8 cellular contexts compared by ENCODE assay signal in genomic region chr2:240451791-240452470, GRCh38. TPM values are rescaled to one million over a fixed set of nuclear protein-coding genes. Genes with fewer than 3 reads are reported as not detected.
DNase-seq lines count a peak whose midpoint lies in the region; ATAC-seq, FAIRE-seq and TF ChIP-seq lines count a peak whose summit lies in the region.

No MANE protein-coding gene starts in this region.

- no peak for TF ChIP-seq RAD21 in HCT116 (IDR thresholded peaks at IDR 0.05; ENCODE audit: low read depth)

- H3K4me3 ChIP-seq in HCT116 (replicated peaks in 1 of 2; ENCODE audit: low read depth in 1 of 2, low read length in 2 of 2) (peak overlapping the region; percentile 28 to 49), astrocyte of the spinal cord (ENCODE audit: low read depth, low read length) (peak overlapping the region; percentile 37), iPS-18c (ENCODE audit: insufficient read depth, low read depth, low read length) (peak overlapping the region; percentile 31), small intestine (ENCODE audit: low read depth in 1 of 2, low read length in 2 of 2) (peak overlapping the region; percentile 24 to 48)

- H3K27ac ChIP-seq in HCT116 (ENCODE audit: low read depth, low read length), result peak overlapping the region; percentile 45; the same call in 1 of the 2 replicates
- H3K27ac ChIP-seq in small intestine (ENCODE audit: low read depth in 1 of 2, low read length in 1 of 2), result no peak overlapping the region

- H3K79me2 ChIP-seq in HCT116 (ENCODE audit: insufficient read depth, low read length), result peaks cover 62% of the 10 kb centered on the region; the same call in 1 of the 2 replicates

- no TSS peak for BruUV-seq in HCT116 (replicated peaks; lab: Mats Ljungman, UMichigan)

- H3K27me3 ChIP-seq in HCT116 (ENCODE audit: insufficient read depth, low read length), result no peaks in the 10 kb centered on the region
- H3K27me3 ChIP-seq in small intestine (ENCODE audit: control insufficient read depth in 2 of 2, insufficient read depth in 2 of 2, low read length in 2 of 2), result peaks cover 0 to 20% of the 10 kb centered on the region in 2 donors

- ATAC-seq in HCT116 (no peak), GM18907 (IDR thresholded peaks at IDR 0.05; ENCODE audit: unreplicated experiment) (no peak), GM18858 (IDR thresholded peaks at IDR 0.05; ENCODE audit: unreplicated experiment) (no peak), HG03159 (IDR thresholded peaks at IDR 0.05; ENCODE audit: unreplicated experiment) (no peak)

- DNase-seq in HCT116 (ENCODE audit: low read depth, low spot score) (no peak), astrocyte of the spinal cord (ENCODE audit: low read depth, low spot score) (no peak), small intestine (no peak), Kasumi-1 (lab: John Stamatoyannopoulos, UW) (no peak)

- H3K9me3 ChIP-seq in HCT116 (ENCODE audit: control insufficient read depth in 1 of 2, insufficient read depth in 1 of 2, low read depth in 1 of 2, low read length in 2 of 2) (no peaks in the 10 kb centered on the region), iPS-18c (ENCODE audit: control insufficient read depth, insufficient read depth, low read length) (peaks cover 2% of the 10 kb centered on the region), small intestine (ENCODE audit: control insufficient read depth, low read depth) (no peaks in the 10 kb centered on the region)

- CTCF ChIA-PET in HCT116 (lab: Charles Lee), result interaction anchor here (0.7 kb wide), 1 partner anchor 219 kb away, joined by 3 read pairs; no protein-coding TSS in a partner anchor

- H2AFZ ChIP-seq in HCT116 (ENCODE audit: low read depth, low read length, poor library complexity, severe bottlenecking), result no peak overlapping the region

- intact Hi-C loops in HCT116 (cut with micrococcal nuclease), result loop anchor here (5.0 kb wide), 1 partner anchor 300 kb away; no protein-coding TSS in a partner anchor

- POLR2A ChIA-PET in HCT116 (lab: Charles Lee), result no interaction called here

- in situ Hi-C loops in astrocyte of the spinal cord (cut with HindIII; ENCODE audit: low sequenced_read_pairs), result no loop called here

- RAD21 ChIA-PET in HCT116 (lab: Charles Lee; ENCODE audit: low non-redundant PET in 1 of 2, low total read pairs in 2 of 2, uncharacterized antibody in 2 of 2, unreplicated experiment in 2 of 2), result no interaction called here

- H3K4me1 ChIP-seq in HCT116 (ENCODE audit: control insufficient read depth in 1 of 2, insufficient read depth in 2 of 2, low read length in 2 of 2) (peaks cover 29 to 44% of the 10 kb centered on the region in 2 experiments), small intestine (ENCODE audit: control insufficient read depth in 2 of 2, insufficient read depth in 1 of 2, low read depth in 1 of 2, low read length in 1 of 2) (peaks cover 0 to 4% of the 10 kb centered on the region in 2 donors)

- no peak for TF ChIP-seq CTCF in HCT116 (IDR thresholded peaks at IDR 0.05 in 2 of 3, conservative IDR thresholded peaks at IDR 0.05 in 1 of 3; ENCODE audit: borderline replicate concordance in 1 of 3, insufficient read depth in 1 of 3, low read depth in 2 of 3, low read length in 2 of 3)
- no peak for TF ChIP-seq CTCF in astrocyte of the spinal cord (IDR thresholded peaks at IDR 0.05; ENCODE audit: low read depth, low read length)

- WGBS in small intestine, 3 donors, result 59 to 69% (median 60%) methylated on average over 19 to 21 of the region's 21 CpGs

- H3K9ac ChIP-seq in HCT116 (ENCODE audit: low read length), result peak overlapping the region; percentile 46

- TF ChIP-seq POLR2A in HCT116 (IDR thresholded peaks at IDR 0.05; ENCODE audit: borderline replicate concordance, extremely low read depth, insufficient read depth, insufficient read length), result no peak

- H3K36me3 ChIP-seq in HCT116 (ENCODE audit: control insufficient read depth in 1 of 2, insufficient read depth in 2 of 2, low read length in 2 of 2) (no peaks in the 10 kb centered on the region), small intestine (ENCODE audit: control insufficient read depth in 2 of 2, insufficient read depth in 2 of 2, low read length in 2 of 2) (no peaks in the 10 kb centered on the region)

- no peak for FAIRE-seq in small intestine (lab: Jason Lieb, UNC)

- peak overlapping the region; percentile 75 for H3K4me2 ChIP-seq in HCT116 (ENCODE audit: low read length)

- H4K20me1 ChIP-seq in HCT116 (ENCODE audit: insufficient read depth), result no peaks in the 10 kb centered on the region

- no peaks in the 10 kb centered on the region for H3K9me2 ChIP-seq in HCT116 (ENCODE audit: insufficient read depth)

TF ChIP-seq in HCT116, 20 proteins besides CTCF, POLR2A, EP300 and RAD21:
- TF ChIP-seq SRF (IDR thresholded peaks at IDR 0.05; ENCODE audit: low read depth) (no peak), TCF7L2 (IDR thresholded peaks at IDR 0.05; ENCODE audit: borderline replicate concordance, extremely low read depth, insufficient read depth, insufficient read length) (no peak), EZH2phosphoT487 (IDR thresholded peaks at IDR 0.05; ENCODE audit: borderline replicate concordance) (no peak), JUND (IDR thresholded peaks at IDR 0.05) (no peak), ELF1 (IDR thresholded peaks at IDR 0.05; ENCODE audit: borderline replicate concordance, low read depth) (no peak), ZNF274 (IDR thresholded peaks at IDR 0.05; ENCODE audit: low read depth, low read length) (no peak), EGR1 (IDR thresholded peaks at IDR 0.05; ENCODE audit: low read depth) (no peak), POLR2AphosphoS5 (IDR thresholded peaks at IDR 0.05; ENCODE audit: low read depth, low read length) (no peak), ZFX (IDR thresholded peaks at IDR 0.05) (no peak)
- TF ChIP-seq, protein P1, sequence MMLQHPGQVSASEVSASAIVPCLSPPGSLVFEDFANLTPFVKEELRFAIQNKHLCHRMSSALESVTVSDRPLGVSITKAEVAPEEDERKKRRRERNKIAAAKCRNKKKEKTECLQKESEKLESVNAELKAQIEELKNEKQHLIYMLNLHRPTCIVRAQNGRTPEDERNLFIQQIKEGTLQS (IDR thresholded peaks at IDR 0.05), result no peak

RNA-seq across cellular contexts. Expression of gene GPC1, which starts 16.5 kb away (rescaled TPM):
- 79.1 TPM for total RNA-seq in HCT116 (2021; ENCODE audit: unreplicated experiment)
- 53.8 and 67.7 TPM in 2 replicates for polyA plus RNA-seq in HCT116 (2012)
- polyA plus RNA-seq in small intestine, result 10 to 100 TPM in 1 of 3 donors, 1 to 10 TPM in 1, under 1 TPM in 1; 0.89 to 15.5 (median 2.7) TPM
